1 cellular context compared by ENCODE assay signal in the genomic region with DNA sequence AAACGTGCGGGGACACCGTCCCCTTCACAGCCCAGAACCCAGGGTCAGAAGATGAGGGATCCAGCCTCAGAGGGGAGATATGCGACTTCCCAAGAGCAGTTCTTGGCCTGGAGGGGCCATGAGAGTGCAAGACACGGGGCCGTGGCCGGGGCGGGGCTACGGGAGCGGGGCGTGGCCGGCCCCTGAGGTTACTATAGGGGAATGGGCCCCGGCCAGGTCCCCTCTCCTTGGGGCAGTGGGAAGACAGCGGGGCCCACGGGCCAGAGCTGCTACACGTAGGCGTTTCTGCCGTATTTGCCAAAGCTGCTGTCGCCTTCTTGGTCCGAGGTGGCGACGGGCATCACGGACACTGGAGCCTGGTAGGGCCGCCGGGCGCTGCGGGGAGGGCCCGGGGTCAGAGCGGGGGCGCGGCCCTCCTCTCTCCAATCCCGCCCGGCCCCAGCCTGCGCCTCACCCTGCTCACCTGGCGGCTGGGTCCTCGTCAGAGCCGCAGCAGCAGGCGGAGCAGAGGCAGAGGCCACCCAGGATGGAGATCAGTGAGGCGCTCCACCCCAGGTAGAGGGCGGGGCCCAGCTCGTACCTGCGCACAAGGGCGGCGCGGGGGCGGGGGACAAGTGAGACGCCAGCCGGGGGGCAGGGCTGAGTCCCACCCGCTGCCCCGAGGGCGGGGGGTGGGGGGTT.
TF ChIP-seq lines count a peak whose summit lies in the region.

No MANE protein-coding gene starts in this region.

TF ChIP-seq in K562, 482 proteins besides CTCF, POLR2A, EP300 and RAD21:
- TF ChIP-seq GABPB1 (CRISPR knock-in tag; IDR thresholded peaks at IDR 0.05) (no peak), HNRNPL (IDR thresholded peaks at IDR 0.05; ENCODE audit: low read depth, low read length) (peak; percentile 36; the same call in 1 of the 2 replicates), KAT7 (CRISPR knock-in tag; IDR thresholded peaks at IDR 0.05; ENCODE audit: borderline replicate concordance) (no peak), POLR2G (IDR thresholded peaks at IDR 0.05; ENCODE audit: low read depth, low read length) (peak; percentile 66; the same call in 1 of the 2 replicates), ZNF174 (CRISPR knock-in tag; IDR thresholded peaks at IDR 0.05) (no peak), RCOR1 (IDR thresholded peaks at IDR 0.05; ENCODE audit: borderline replicate concordance in 1 of 2, low read depth in 2 of 2, low read length in 2 of 2) (no peak), MAFG (tag; conservative IDR thresholded peaks at IDR 0.05) (no peak), ZNF717 (CRISPR knock-in tag; IDR thresholded peaks at IDR 0.05) (no peak), RBFOX2 (IDR thresholded peaks at IDR 0.05; ENCODE audit: low read depth, low read length) (peak; percentile 31; the same call in 1 of the 2 replicates), ZBTB7A (IDR thresholded peaks at IDR 0.05; ENCODE audit: borderline replicate concordance, control insufficient read depth, low read depth, low read length) (peak; percentile 22; the same call in 1 of the 2 replicates), LCOR (CRISPR knock-in tag; IDR thresholded peaks at IDR 0.05) (no peak), NELFE (IDR thresholded peaks at IDR 0.05; ENCODE audit: insufficient read depth, insufficient read length) (no peak), CTCFL (IDR thresholded peaks at IDR 0.05; ENCODE audit: borderline replicate concordance, insufficient read depth, low read depth, low read length, poor library complexity, severe bottlenecking) (no peak)
